1 cellular context compared by ENCODE assay signal in the genomic region with DNA sequence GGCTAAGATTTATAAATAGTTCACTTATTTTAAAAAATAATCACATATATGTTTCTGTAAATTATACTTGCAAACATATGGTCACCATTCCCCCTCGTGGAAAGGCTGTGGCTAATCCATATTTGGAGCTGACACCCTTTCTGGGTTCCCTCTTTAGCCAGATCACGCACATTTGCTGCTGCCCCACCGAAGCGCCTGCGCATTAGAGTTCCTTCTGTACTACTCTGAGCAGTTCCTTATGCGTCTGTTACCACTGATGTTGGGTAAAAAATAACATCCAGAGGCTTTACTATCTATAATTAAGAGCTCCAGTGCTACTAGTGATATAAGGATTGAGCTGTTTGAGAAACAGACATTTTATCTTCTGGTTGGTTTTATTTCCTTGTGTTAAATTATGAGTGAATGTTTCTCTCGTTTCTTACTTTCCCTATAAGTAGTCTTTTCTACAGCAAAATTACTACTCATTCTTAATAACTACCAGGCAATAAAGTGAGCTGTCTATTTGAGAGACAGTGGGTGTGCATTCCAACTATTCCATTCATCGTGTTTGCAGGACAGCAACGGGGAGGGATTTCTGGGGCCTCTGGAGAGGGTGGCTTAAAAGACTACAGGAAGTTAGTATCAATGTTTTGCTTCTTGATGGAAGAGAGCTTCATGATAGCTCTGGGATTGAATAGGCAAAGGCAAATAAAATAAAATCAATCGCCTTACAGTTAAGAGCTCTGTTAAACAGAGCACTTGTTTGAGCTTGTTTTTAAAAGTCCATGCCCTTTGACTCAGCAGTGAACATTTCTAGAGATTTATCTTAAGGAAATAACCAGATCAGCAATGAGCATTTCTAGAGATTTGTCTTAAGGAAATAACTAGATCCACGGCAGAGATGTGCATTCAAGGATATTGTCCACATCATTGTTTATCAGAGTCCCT.
TF ChIP-seq lines count a peak whose summit lies in the region.

No MANE protein-coding gene starts in this region.

TF ChIP-seq in HCT116, 20 proteins besides CTCF, POLR2A, EP300 and RAD21 (continued from another document):
- TF ChIP-seq, protein P1, sequence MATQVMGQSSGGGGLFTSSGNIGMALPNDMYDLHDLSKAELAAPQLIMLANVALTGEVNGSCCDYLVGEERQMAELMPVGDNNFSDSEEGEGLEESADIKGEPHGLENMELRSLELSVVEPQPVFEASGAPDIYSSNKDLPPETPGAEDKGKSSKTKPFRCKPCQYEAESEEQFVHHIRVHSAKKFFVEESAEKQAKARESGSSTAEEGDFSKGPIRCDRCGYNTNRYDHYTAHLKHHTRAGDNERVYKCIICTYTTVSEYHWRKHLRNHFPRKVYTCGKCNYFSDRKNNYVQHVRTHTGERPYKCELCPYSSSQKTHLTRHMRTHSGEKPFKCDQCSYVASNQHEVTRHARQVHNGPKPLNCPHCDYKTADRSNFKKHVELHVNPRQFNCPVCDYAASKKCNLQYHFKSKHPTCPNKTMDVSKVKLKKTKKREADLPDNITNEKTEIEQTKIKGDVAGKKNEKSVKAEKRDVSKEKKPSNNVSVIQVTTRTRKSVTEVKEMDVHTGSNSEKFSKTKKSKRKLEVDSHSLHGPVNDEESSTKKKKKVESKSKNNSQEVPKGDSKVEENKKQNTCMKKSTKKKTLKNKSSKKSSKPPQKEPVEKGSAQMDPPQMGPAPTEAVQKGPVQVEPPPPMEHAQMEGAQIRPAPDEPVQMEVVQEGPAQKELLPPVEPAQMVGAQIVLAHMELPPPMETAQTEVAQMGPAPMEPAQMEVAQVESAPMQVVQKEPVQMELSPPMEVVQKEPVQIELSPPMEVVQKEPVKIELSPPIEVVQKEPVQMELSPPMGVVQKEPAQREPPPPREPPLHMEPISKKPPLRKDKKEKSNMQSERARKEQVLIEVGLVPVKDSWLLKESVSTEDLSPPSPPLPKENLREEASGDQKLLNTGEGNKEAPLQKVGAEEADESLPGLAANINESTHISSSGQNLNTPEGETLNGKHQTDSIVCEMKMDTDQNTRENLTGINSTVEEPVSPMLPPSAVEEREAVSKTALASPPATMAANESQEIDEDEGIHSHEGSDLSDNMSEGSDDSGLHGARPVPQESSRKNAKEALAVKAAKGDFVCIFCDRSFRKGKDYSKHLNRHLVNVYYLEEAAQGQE (IDR thresholded peaks at IDR 0.05; ENCODE audit: low read depth) = no peak
- TF ChIP-seq ZNF274 (IDR thresholded peaks at IDR 0.05; ENCODE audit: low read depth, low read length) (no peak), ZFX (IDR thresholded peaks at IDR 0.05) (no peak), JUND (IDR thresholded peaks at IDR 0.05) (no peak), MAX (IDR thresholded peaks at IDR 0.05) (no peak), SIN3A (IDR thresholded peaks at IDR 0.05; ENCODE audit: low read depth) (no peak), CBX3 (IDR thresholded peaks at IDR 0.05; ENCODE audit: low read depth) (no peak), EGR1 (IDR thresholded peaks at IDR 0.05; ENCODE audit: low read depth) (no peak)
